Comparison of ENCODE assay signal across 5 cellular contexts in the genomic region with DNA sequence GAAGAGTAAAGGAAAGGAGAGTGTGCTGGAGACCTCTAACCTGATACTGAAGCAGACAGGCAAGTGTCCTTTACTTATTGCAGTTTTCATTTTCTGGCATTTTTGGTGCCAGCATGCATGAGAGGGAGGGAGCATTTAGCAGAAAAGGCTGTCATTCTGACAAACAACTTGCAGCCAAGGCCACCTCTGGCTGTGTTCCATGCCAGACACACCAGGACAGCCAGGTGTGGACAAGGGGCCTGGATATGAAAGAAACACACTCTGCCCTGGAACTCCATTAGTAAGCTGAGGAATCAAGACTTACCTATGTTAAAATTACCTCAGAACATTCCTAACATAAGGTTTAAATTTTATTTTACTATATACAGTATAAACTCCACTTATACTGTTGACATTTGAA.
"Had no signal": no experiment of that assay in that cellular context is flagged by ENCODE, and none has a peak within 500 bp of the region (broad histone marks: within the 10 kb centered on the region; RNA-seq: fewer than 3 reads in every experiment).

No MANE protein-coding gene starts in this region.

- DNase-seq: H9, HCEC 1CT, IMR-90 had no signal

- H2AFZ ChIP-seq: GM23338 had no signal

- H3K4me3 ChIP-seq: GM23338, K562 had no signal

- H3K4me2 ChIP-seq: GM23338 had no signal
